In the genomic region with DNA sequence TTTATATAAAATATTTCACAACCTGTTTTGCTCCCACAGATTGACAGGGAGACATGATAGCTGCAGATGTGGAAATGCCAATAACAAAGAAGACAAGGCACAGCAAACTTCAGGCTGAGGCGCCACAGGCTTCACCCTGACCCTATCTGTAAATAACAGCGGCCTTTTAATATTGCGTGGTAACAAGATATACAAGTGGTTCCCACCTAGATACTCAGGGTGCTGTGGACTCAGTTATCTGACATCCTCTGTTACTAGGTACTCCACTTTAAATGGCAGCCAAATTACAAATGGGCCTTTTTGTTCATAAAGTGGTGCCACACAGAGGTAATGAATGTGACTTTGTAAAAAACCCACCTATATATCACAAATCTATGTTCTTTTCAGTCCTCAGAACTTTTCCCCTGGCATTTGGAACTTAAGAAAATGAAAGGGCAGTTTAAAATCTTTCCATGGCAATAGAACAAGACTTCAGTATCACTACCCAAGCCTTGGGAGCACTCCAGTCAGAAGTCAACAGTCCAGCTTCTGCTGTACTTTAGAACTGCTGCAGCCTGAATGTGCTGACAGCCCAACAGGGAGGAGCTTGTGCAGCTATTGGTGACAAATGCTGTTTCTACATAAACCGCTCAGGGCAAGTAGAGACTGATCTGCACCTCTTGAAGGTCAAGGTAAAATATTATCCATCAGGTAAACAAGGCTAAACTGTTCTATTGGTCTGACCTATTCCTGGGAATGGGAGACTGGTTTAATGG, we compare ENCODE assay signal across 19 cellular contexts.
"Had no signal": no experiment of that assay in that cellular context is flagged by ENCODE, and none has a peak within 500 bp of the region (broad histone marks: within the 10 kb centered on the region; RNA-seq: fewer than 3 reads in every experiment).

No MANE protein-coding gene starts in this region.

- H3K4me1 ChIP-seq: lower lobe of right lung, psoas muscle, testis, upper lobe of left lung had no signal

- H3K9me3 Mint-ChIP-seq: dendritic cell treated with granulocyte-macrophage colony-stimulating factor and Interleukin-4, amounts not matched to agents 40 ng/mL and 50 ng/mL, for 4 days had no signal

- H3K4me3 ChIP-seq: lower lobe of right lung, psoas muscle, testis, upper lobe of left lung had no signal

- H3K27me3 ChIP-seq: brain microvascular endothelial cell, testis, upper lobe of left lung had no signal

- H3K4me1 Mint-ChIP-seq: nephron progenitor cell had no signal

- ATAC-seq: lower lobe of right lung; psoas muscle; stimulated activated naive CD8-positive, alpha-beta T cell treated with anti-CD3 and anti-CD28 coated beads, Interleukin-15, amount 100 ng/mL, for 72 hours had no signal

- H3K27ac Mint-ChIP-seq: activated naive CD8-positive, alpha-beta T cell treated with anti-CD3 and anti-CD28 coated beads, Interleukin-2, amount 10 ng/mL, durations not matched to agents 7 days and 5 days; dendritic cell treated with granulocyte-macrophage colony-stimulating factor and Interleukin-4, amounts not matched to agents 40 ng/mL and 50 ng/mL, for 4 days; nephron progenitor cell; stimulated activated naive CD8-positive, alpha-beta T cell treated with anti-CD3 and anti-CD28 coated beads, Interleukin-15, amount 100 ng/mL, for 72 hours had no signal

- DNase-seq: activated naive CD4-positive, alpha-beta T cell; activated naive CD8-positive, alpha-beta T cell treated with anti-CD3 and anti-CD28 coated beads, Interleukin-2, amount 10 ng/mL, durations not matched to agents 7 days and 5 days; activated T-cell treated with anti-CD3 and anti-CD28 coated beads for 4 hours; brain microvascular endothelial cell; effector memory CD4-positive, alpha-beta T cell; foreskin melanocyte; head of caudate nucleus; islet precursor cell; lower lobe of right lung; nephron progenitor cell; occipital lobe; psoas muscle; stimulated activated CD4-positive, alpha-beta T cell treated with anti-CD3 and anti-CD28 coated beads, Interleukin-1b, Interleukin-23, amount 100 ng/mL, for 48 hours; stimulated activated naive CD8-positive, alpha-beta T cell treated with anti-CD3 and anti-CD28 coated beads, Interleukin-15, amount 100 ng/mL, for 72 hours; SW 1271; testis; upper lobe of left lung had no signal

- H3K4me3 Mint-ChIP-seq: activated naive CD8-positive, alpha-beta T cell treated with anti-CD3 and anti-CD28 coated beads, Interleukin-2, amount 10 ng/mL, durations not matched to agents 7 days and 5 days; dendritic cell treated with granulocyte-macrophage colony-stimulating factor and Interleukin-4, amounts not matched to agents 40 ng/mL and 50 ng/mL, for 4 days; nephron progenitor cell; stimulated activated naive CD8-positive, alpha-beta T cell treated with anti-CD3 and anti-CD28 coated beads, Interleukin-15, amount 100 ng/mL, for 72 hours had no signal

- H3K36me3 ChIP-seq: brain microvascular endothelial cell, lower lobe of right lung, upper lobe of left lung had no signal

- H3K27ac ChIP-seq: brain microvascular endothelial cell, epithelial cell of prostate, lower lobe of right lung, psoas muscle, testis, upper lobe of left lung had no signal

- H3K9me3 ChIP-seq: lower lobe of right lung, psoas muscle, testis, upper lobe of left lung had no signal

- H3K27me3 Mint-ChIP-seq: activated naive CD8-positive, alpha-beta T cell treated with anti-CD3 and anti-CD28 coated beads, Interleukin-2, amount 10 ng/mL, durations not matched to agents 7 days and 5 days; stimulated activated naive CD8-positive, alpha-beta T cell treated with anti-CD3 and anti-CD28 coated beads, Interleukin-15, amount 100 ng/mL, for 72 hours had no signal
